Comparison of ENCODE assay signal across 9 cellular contexts in the genomic region with DNA sequence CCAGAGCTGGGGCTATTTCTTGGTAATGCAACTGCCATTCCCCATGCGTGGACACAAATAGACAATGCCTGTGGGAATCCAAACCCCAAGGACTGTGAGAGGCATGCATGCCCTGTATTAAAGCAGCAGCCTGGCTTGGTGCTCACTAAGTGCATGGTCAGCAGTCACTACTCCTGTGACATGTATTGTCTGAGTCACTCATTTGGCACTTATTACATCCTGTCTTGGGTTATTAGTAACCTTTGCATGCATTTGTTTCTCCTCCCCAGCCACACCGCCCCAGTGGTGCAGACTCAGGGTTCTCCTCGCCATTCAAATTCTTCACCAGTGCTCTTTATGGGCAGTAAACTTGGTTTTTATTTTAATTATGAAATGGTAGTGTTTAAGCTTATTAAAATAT. TPM values are rescaled to one million over a fixed set of nuclear protein-coding genes. Genes with fewer than 3 reads are reported as not detected.
DNase-seq lines count a peak whose midpoint lies in the region; ATAC-seq and TF ChIP-seq lines count a peak whose summit lies in the region.
"Had no signal": no experiment of that assay in that cellular context is flagged by ENCODE, and none has a peak within 500 bp of the region (broad histone marks: within the 10 kb centered on the region; RNA-seq: fewer than 3 reads in every experiment).

No MANE protein-coding gene starts in this region.

- no peak overlapping the region for H3K4me3 Mint-ChIP-seq in nephron progenitor cell
- H3K4me3 Mint-ChIP-seq: nephron had no signal

- no peak overlapping the region for H3K9ac ChIP-seq in SK-N-SH

- H3K4me3 ChIP-seq in SK-N-SH (ENCODE audit: low read depth in 2 of 2, low read length in 1 of 2): no peak overlapping the region

- DNase-seq in SK-N-SH (peak; percentile 34), left ventricle myocardium superior (peak; percentile 30), nephron progenitor cell (no peak), T-helper 1 cell (no peak), KBM-7 (no peak)

- TF ChIP-seq EP300 in SK-N-SH (IDR thresholded peaks at IDR 0.05; ENCODE audit: borderline replicate concordance in 1 of 2, low read depth in 1 of 2, low read length in 1 of 2): no peak

- no peaks in the 10 kb centered on the region for H4K20me1 ChIP-seq in SK-N-SH (ENCODE audit: insufficient read depth)

- H3K36me3 Mint-ChIP-seq in nephron progenitor cell (ENCODE audit: low read depth): no peaks in the 10 kb centered on the region

- intact Hi-C loops in left ventricle myocardium superior (cut with micrococcal nuclease): no loop called here

- peak overlapping the region; percentile 41; the same call in 1 of the 2 replicates for H3K4me2 ChIP-seq in SK-N-SH

- peaks cover 3% of the 10 kb centered on the region for H3K79me2 ChIP-seq in SK-N-SH (ENCODE audit: insufficient read depth)

- H3K27ac Mint-ChIP-seq in nephron progenitor cell: no peak overlapping the region
- H3K27ac Mint-ChIP-seq: nephron had no signal

- ATAC-seq in GM18517 (IDR thresholded peaks at IDR 0.05; ENCODE audit: unreplicated experiment): peak; percentile 98
- ATAC-seq in HG02884 (IDR thresholded peaks at IDR 0.05; ENCODE audit: unreplicated experiment): peak; percentile 70
- peak; percentile 87 for ATAC-seq in left ventricle myocardium superior
- ATAC-seq in HG02970 (IDR thresholded peaks at IDR 0.05; ENCODE audit: low FRiP score, unreplicated experiment): no peak

- no peaks in the 10 kb centered on the region for H3K36me3 ChIP-seq in SK-N-SH (replicated peaks in 1 of 2; ENCODE audit: control insufficient read depth in 1 of 2, insufficient read depth in 2 of 2, low read length in 1 of 2)

- H3K4me1 ChIP-seq in SK-N-SH (ENCODE audit: control insufficient read depth in 1 of 2, insufficient read depth in 2 of 2, low read depth in 1 of 2, low read length in 1 of 2): peaks cover 8 to 25% of the 10 kb centered on the region in 2 experiments

- H3F3A ChIP-seq in SK-N-SH (replicated peaks; ENCODE audit: insufficient read depth): peaks cover 4% of the 10 kb centered on the region

- 54% methylated on average over 3 of the region's 3 CpGs for WGBS in SK-N-SH (ENCODE audit: low lambda C conversion rate)

- peak overlapping the region; percentile 8 to 34; a peak in 3 of 4 replicates for H3K27ac ChIP-seq in SK-N-SH (ENCODE audit: low read depth in 2 of 2, low read length in 1 of 2)

- H2AFZ ChIP-seq in SK-N-SH (ENCODE audit: low read depth): no peak overlapping the region

- no peaks in the 10 kb centered on the region for H3K9me3 Mint-ChIP-seq in nephron progenitor cell
- H3K9me3 Mint-ChIP-seq: nephron had no signal

- H3K4me1 Mint-ChIP-seq in nephron progenitor cell: peaks cover 2% of the 10 kb centered on the region

- POLR2A ChIA-PET in SK-N-SH (lab: Yijun Ruan, JAX): interaction anchor here (0.6 kb wide), 1 partner anchor 21 kb away, joined by 5 read pairs; no protein-coding TSS in a partner anchor

- in situ Hi-C loops in KBM-7 (cut with MboI; ENCODE audit: low pct_unique_long_range_greater_than_20kb, low sequenced_read_pairs): no loop called here

- H3K9me2 ChIP-seq in SK-N-SH: no peaks in the 10 kb centered on the region

- no peaks in the 10 kb centered on the region for H3K27me3 ChIP-seq in SK-N-SH (ENCODE audit: insufficient read depth)

- TF ChIP-seq CTCF in SK-N-SH (IDR thresholded peaks at IDR 0.05) (no peak), nephron progenitor cell (IDR thresholded peaks at IDR 0.05) (no peak)

- H3K9me3 ChIP-seq in SK-N-SH: no peaks in the 10 kb centered on the region

- CTCF ChIA-PET in SK-N-SH (lab: Yijun Ruan, JAX): interaction anchor here (2.0 kb wide), 1 partner anchor 29 kb away, joined by 4 read pairs; no protein-coding TSS in a partner anchor

- peaks cover 11% of the 10 kb centered on the region for H3K27me3 Mint-ChIP-seq in nephron progenitor cell (ENCODE audit: low read depth, poor library complexity)

- no peak for TF ChIP-seq RAD21 in SK-N-SH (IDR thresholded peaks at IDR 0.05; ENCODE audit: low read length)

TF ChIP-seq in SK-N-SH, 30 proteins besides CTCF, POLR2A, EP300 and RAD21 (continues in another document):
- TF ChIP-seq FOSL2 (IDR thresholded peaks at IDR 0.05; ENCODE audit: borderline replicate concordance, low read depth): peak; percentile 89
- TF ChIP-seq, protein P1, sequence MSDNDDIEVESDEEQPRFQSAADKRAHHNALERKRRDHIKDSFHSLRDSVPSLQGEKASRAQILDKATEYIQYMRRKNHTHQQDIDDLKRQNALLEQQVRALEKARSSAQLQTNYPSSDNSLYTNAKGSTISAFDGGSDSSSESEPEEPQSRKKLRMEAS (IDR thresholded peaks at IDR 0.05; ENCODE audit: low read depth): peak; percentile 67; the same call in 1 of the 2 replicates
- no peak for TF ChIP-seq GABPA (IDR thresholded peaks at IDR 0.05; ENCODE audit: low read depth)
- no peak for TF ChIP-seq YY1 (IDR thresholded peaks at IDR 0.05; ENCODE audit: low read depth)
- TF ChIP-seq, protein P2, sequence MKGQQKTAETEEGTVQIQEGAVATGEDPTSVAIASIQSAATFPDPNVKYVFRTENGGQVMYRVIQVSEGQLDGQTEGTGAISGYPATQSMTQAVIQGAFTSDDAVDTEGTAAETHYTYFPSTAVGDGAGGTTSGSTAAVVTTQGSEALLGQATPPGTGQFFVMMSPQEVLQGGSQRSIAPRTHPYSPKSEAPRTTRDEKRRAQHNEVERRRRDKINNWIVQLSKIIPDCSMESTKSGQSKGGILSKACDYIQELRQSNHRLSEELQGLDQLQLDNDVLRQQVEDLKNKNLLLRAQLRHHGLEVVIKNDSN (IDR thresholded peaks at IDR 0.05; ENCODE audit: borderline replicate concordance, low read depth): no peak
- no peak for TF ChIP-seq FOXJ3 (CRISPR knock-in tag; IDR thresholded peaks at IDR 0.05)
- peak; percentile 75 for TF ChIP-seq JUND (IDR thresholded peaks at IDR 0.05)
- peak; percentile 27; the same call in 1 of the 2 replicates for TF ChIP-seq POLR2AphosphoS5 (IDR thresholded peaks at IDR 0.05; ENCODE audit: low read depth, low read length)
- TF ChIP-seq RXRA (IDR thresholded peaks at IDR 0.05; ENCODE audit: borderline replicate concordance, low read depth): no peak
- TF ChIP-seq MXI1 (IDR thresholded peaks at IDR 0.05; ENCODE audit: low read depth, low read length): peak; percentile 66; the same call in 1 of the 2 replicates
- TF ChIP-seq NRF1 (IDR thresholded peaks at IDR 0.05; ENCODE audit: low read depth, low read length): no peak
- TF ChIP-seq, protein P3, sequence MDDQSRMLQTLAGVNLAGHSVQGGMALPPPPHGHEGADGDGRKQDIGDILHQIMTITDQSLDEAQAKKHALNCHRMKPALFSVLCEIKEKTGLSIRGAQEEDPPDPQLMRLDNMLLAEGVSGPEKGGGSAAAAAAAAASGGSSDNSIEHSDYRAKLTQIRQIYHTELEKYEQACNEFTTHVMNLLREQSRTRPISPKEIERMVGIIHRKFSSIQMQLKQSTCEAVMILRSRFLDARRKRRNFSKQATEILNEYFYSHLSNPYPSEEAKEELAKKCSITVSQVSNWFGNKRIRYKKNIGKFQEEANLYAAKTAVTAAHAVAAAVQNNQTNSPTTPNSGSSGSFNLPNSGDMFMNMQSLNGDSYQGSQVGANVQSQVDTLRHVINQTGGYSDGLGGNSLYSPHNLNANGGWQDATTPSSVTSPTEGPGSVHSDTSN (IDR thresholded peaks at IDR 0.05): peak; percentile 69; the same call in 1 of the 2 replicates
- TF ChIP-seq, protein P4, sequence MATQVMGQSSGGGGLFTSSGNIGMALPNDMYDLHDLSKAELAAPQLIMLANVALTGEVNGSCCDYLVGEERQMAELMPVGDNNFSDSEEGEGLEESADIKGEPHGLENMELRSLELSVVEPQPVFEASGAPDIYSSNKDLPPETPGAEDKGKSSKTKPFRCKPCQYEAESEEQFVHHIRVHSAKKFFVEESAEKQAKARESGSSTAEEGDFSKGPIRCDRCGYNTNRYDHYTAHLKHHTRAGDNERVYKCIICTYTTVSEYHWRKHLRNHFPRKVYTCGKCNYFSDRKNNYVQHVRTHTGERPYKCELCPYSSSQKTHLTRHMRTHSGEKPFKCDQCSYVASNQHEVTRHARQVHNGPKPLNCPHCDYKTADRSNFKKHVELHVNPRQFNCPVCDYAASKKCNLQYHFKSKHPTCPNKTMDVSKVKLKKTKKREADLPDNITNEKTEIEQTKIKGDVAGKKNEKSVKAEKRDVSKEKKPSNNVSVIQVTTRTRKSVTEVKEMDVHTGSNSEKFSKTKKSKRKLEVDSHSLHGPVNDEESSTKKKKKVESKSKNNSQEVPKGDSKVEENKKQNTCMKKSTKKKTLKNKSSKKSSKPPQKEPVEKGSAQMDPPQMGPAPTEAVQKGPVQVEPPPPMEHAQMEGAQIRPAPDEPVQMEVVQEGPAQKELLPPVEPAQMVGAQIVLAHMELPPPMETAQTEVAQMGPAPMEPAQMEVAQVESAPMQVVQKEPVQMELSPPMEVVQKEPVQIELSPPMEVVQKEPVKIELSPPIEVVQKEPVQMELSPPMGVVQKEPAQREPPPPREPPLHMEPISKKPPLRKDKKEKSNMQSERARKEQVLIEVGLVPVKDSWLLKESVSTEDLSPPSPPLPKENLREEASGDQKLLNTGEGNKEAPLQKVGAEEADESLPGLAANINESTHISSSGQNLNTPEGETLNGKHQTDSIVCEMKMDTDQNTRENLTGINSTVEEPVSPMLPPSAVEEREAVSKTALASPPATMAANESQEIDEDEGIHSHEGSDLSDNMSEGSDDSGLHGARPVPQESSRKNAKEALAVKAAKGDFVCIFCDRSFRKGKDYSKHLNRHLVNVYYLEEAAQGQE (IDR thresholded peaks at IDR 0.05; ENCODE audit: low read depth, low read length): no peak
- TF ChIP-seq, protein P5, sequence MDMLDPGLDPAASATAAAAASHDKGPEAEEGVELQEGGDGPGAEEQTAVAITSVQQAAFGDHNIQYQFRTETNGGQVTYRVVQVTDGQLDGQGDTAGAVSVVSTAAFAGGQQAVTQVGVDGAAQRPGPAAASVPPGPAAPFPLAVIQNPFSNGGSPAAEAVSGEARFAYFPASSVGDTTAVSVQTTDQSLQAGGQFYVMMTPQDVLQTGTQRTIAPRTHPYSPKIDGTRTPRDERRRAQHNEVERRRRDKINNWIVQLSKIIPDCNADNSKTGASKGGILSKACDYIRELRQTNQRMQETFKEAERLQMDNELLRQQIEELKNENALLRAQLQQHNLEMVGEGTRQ (IDR thresholded peaks at IDR 0.05; ENCODE audit: borderline replicate concordance, low read depth, low read length): no peak
- peak; percentile 66 for TF ChIP-seq TCF12 (IDR thresholded peaks at IDR 0.05)
- no peak for TF ChIP-seq RCOR1 (IDR thresholded peaks at IDR 0.05; ENCODE audit: low read length)
- no peak for TF ChIP-seq SIN3A (IDR thresholded peaks at IDR 0.05; ENCODE audit: borderline replicate concordance, low read depth, low read length)
- no peak for TF ChIP-seq TEAD4 (IDR thresholded peaks at IDR 0.05; ENCODE audit: borderline replicate concordance, insufficient read depth)
- TF ChIP-seq NFIC (IDR thresholded peaks at IDR 0.05; ENCODE audit: borderline replicate concordance): peak; percentile 75; the same call in 1 of the 2 replicates

RNA-seq across cellular contexts. Expression of a gene that starts 30.2 kb away (rescaled TPM):
- polyA plus RNA-seq in SK-N-SH (2012; rRNA removed): 16.3 and 20.4 TPM in 2 replicates
- polyA plus RNA-seq in SK-N-SH (2012; cell fraction: cytosol; rRNA removed): 16.0 and 19.1 TPM in 2 replicates
- polyA plus RNA-seq in SK-N-SH (2012; cell fraction: nucleus; rRNA removed): 11.9 and 20.1 TPM in 2 replicates
- 14.8 TPM for total RNA-seq in left ventricle myocardium superior

Comparison
In these comparisons a context has a peak if more than half of its experiments do, and no peak if none do; other contexts are left out.
1. DNase-seq: peak in SK-N-SH (single experiment) and left ventricle myocardium superior (single experiment); none in nephron progenitor cell (single experiment), T-helper 1 cell (0 of 5) and KBM-7 (single experiment).